In the genomic region with DNA sequence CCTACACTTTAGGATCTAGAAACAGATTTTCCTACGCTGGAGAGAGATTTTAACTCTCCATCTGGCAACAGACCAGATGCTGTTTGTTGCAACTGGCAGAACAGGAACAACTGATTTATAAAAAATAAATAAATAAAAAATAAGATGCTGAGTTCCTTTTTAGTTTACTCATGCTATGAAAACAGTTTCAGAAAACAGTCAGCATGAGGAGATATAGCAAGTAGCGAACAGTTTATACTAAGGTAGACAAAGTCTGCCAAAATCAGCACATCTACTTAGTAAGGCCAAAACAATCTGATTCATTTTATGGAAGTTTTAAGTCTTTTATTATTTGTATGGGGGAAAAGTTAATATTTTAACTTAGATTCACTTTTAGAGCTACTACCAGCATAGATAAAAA, we compare ENCODE assay signal across 31 cellular contexts.
"Had no signal": no experiment of that assay in that cellular context is flagged by ENCODE, and none has a peak within 500 bp of the region (broad histone marks: within the 10 kb centered on the region; RNA-seq: fewer than 3 reads in every experiment).

No MANE protein-coding gene starts in this region.

- H3K4me1 Mint-ChIP-seq: activated CD4-positive, alpha-beta T cell treated with anti-CD3 and anti-CD28 coated beads for 36 hours; activated CD4-positive, alpha-beta T cell treated with anti-CD3 and anti-CD28 coated beads, Interleukin-2, amount 10 ng/mL, durations not matched to agents 7 days and 5 days; activated naive CD4-positive, alpha-beta T cell treated with anti-CD3 and anti-CD28 coated beads, Interleukin-2, amount 10 ng/mL, durations not matched to agents 7 days and 5 days; activated naive CD8-positive, alpha-beta T cell treated with anti-CD3 and anti-CD28 coated beads, Interleukin-2, amount 50 U/mL, for 24 hours; central memory CD8-positive, alpha-beta T cell; T-cell had no signal

- H3K27ac ChIP-seq: brain microvascular endothelial cell, coronary artery had no signal

- H3K4me3 Mint-ChIP-seq: activated CD4-positive, alpha-beta T cell treated with anti-CD3 and anti-CD28 coated beads for 36 hours; activated CD4-positive, alpha-beta T cell treated with anti-CD3 and anti-CD28 coated beads, Interleukin-2, amount 10 ng/mL, durations not matched to agents 7 days and 5 days; activated naive CD4-positive, alpha-beta T cell treated with anti-CD3 and anti-CD28 coated beads, Interleukin-2, amount 10 ng/mL, durations not matched to agents 7 days and 5 days; activated naive CD8-positive, alpha-beta T cell; activated naive CD8-positive, alpha-beta T cell treated with anti-CD3 and anti-CD28 coated beads, Interleukin-2, amount 50 U/mL, for 24 hours; central memory CD8-positive, alpha-beta T cell; T-cell had no signal

- ATAC-seq: activated CD4-positive, alpha-beta T cell treated with anti-CD3 and anti-CD28 coated beads for 36 hours; activated CD4-positive, CD25-positive, alpha-beta regulatory T cell treated with anti-CD3 and anti-CD28 coated beads, Interleukin-2, amount 50 U/mL, for 24 hours; activated naive CD8-positive, alpha-beta T cell treated with anti-CD3 and anti-CD28 coated beads, Interleukin-2, amount 50 U/mL, for 24 hours; Panc1; Right ventricle myocardium inferior; SK-N-SH treated with all-trans-retinoic acid at 6 μM for 48 hours; T-cell had no signal

- H3K36me3 ChIP-seq: brain microvascular endothelial cell had no signal

- H3K36me3 Mint-ChIP-seq: activated naive CD4-positive, alpha-beta T cell treated with anti-CD3 and anti-CD28 coated beads, Interleukin-2, amount 10 ng/mL, durations not matched to agents 7 days and 5 days; activated naive CD8-positive, alpha-beta T cell; T-cell had no signal

- H3K27me3 Mint-ChIP-seq: activated CD4-positive, alpha-beta T cell treated with anti-CD3 and anti-CD28 coated beads for 36 hours; activated CD4-positive, alpha-beta T cell treated with anti-CD3 and anti-CD28 coated beads, Interleukin-2, amount 10 ng/mL, durations not matched to agents 7 days and 5 days; activated naive CD4-positive, alpha-beta T cell treated with anti-CD3 and anti-CD28 coated beads, Interleukin-2, amount 10 ng/mL, durations not matched to agents 7 days and 5 days; activated naive CD8-positive, alpha-beta T cell; activated naive CD8-positive, alpha-beta T cell treated with anti-CD3 and anti-CD28 coated beads, Interleukin-2, amount 50 U/mL, for 24 hours; central memory CD8-positive, alpha-beta T cell; T-cell had no signal

- H3K4me3 ChIP-seq: coronary artery had no signal

- DNase-seq: activated CD4-positive, alpha-beta T cell treated with anti-CD3 and anti-CD28 coated beads for 36 hours; activated CD4-positive, alpha-beta T cell treated with anti-CD3 and anti-CD28 coated beads, Interleukin-2, amount 10 ng/mL, durations not matched to agents 7 days and 5 days; activated CD4-positive, alpha-beta T cell treated with anti-CD3 and anti-CD28 coated beads, Interleukin-2, amount 50 U/mL, for 48 hours; activated CD8-positive, alpha-beta memory T cell treated with anti-CD3 and anti-CD28 coated beads, Interleukin-2, amount 50 U/mL, for 4 hours; activated effector memory CD4-positive, alpha-beta T cell treated with Interleukin-2 at 50 U/mL for 16 hours; activated naive CD4-positive, alpha-beta T cell treated with anti-CD3 and anti-CD28 coated beads, Interleukin-2, amount 10 ng/mL, durations not matched to agents 7 days and 5 days; activated naive CD8-positive, alpha-beta T cell treated with anti-CD3 and anti-CD28 coated beads, Interleukin-2, amount 50 U/mL, for 24 hours; activated T-cell treated with anti-CD3 and anti-CD28 coated beads for 4 hours; activated T-cell treated with anti-CD3 and anti-CD28 coated beads, Interleukin-2, amount 50 U/mL, for 48 hours; anterior cingulate cortex; brain microvascular endothelial cell; NCI-H1048; NCI-H1105 treated with DMSO at 0.1 percent for 48 hours; NCI-H1436; NCI-H1694; NCI-H1930; NCI-H2081 treated with DMSO at 0.1 percent for 48 hours; NCI-H226; NCI-H446 treated with DMSO at 0.1 percent for 48 hours; NK-92 treated with Interleukin-12 subunit alpha and Interleukin-12 subunit beta, amount 100 ng/mL, for 24 hours; RPMI8226; SIG-M5; T-cell; T1000 had no signal

- H3K27ac Mint-ChIP-seq: activated CD4-positive, alpha-beta T cell treated with anti-CD3 and anti-CD28 coated beads for 36 hours; activated CD4-positive, alpha-beta T cell treated with anti-CD3 and anti-CD28 coated beads, Interleukin-2, amount 10 ng/mL, durations not matched to agents 7 days and 5 days; activated naive CD4-positive, alpha-beta T cell treated with anti-CD3 and anti-CD28 coated beads, Interleukin-2, amount 10 ng/mL, durations not matched to agents 7 days and 5 days; activated naive CD8-positive, alpha-beta T cell; activated naive CD8-positive, alpha-beta T cell treated with anti-CD3 and anti-CD28 coated beads, Interleukin-2, amount 50 U/mL, for 24 hours; T-cell had no signal

- H3K27me3 ChIP-seq: brain microvascular endothelial cell had no signal
